In the genomic region with DNA sequence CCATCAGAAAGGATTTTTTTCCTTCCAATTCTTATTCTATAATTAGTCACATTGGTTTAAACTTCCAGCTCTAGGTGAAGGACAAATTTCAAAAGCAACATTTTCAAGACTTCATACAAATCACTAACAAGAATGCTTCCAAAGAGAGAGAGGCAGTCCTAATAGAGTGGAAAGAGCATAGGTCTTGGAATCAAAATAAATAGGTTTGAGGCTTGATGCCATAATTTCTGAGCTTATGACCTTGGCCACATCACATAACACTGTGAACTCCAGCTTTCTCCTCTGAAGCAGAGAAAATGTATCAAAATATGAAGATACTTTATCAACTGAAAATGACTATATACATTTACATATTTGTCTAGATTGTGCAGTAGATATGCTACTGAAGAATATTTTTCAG, we compare ENCODE assay signal across 40 cellular contexts.
"Had no signal": no experiment of that assay in that cellular context is flagged by ENCODE, and none has a peak within 500 bp of the region (broad histone marks: within the 10 kb centered on the region; RNA-seq: fewer than 3 reads in every experiment).

No MANE protein-coding gene starts in this region.

- H3K9me3 ChIP-seq: adrenal gland, ascending aorta, body of pancreas, breast epithelium had no signal

- H3K4me3 Mint-ChIP-seq: activated naive CD4-positive, alpha-beta T cell treated with anti-CD3 and anti-CD28 coated beads for 36 hours; activated naive CD4-positive, alpha-beta T cell treated with anti-CD3 and anti-CD28 coated beads, Interleukin-2, amount 10 ng/mL, durations not matched to agents 7 days and 5 days; activated naive CD4-positive, alpha-beta T cell treated with anti-CD3 and anti-CD28 coated beads, Interleukin-2, amount 50 U/mL, for 24 hours; activated naive CD8-positive, alpha-beta T cell; activated naive CD8-positive, alpha-beta T cell treated with anti-CD3 and anti-CD28 coated beads for 36 hours; activated naive CD8-positive, alpha-beta T cell treated with anti-CD3 and anti-CD28 coated beads, Interleukin-2, amount 10 ng/mL, durations not matched to agents 7 days and 5 days; activated naive CD8-positive, alpha-beta T cell treated with anti-CD3 and anti-CD28 coated beads, Interleukin-2, amount 50 U/mL, for 24 hours; activated T-cell treated with anti-CD3 and anti-CD28 coated beads, Interleukin-2, amount 50 U/mL, for 24 hours; activated T-cell treated with anti-CD3 and anti-CD28 coated beads, Interleukin-2, amount 50 U/mL, for 4 hours; activated T-cell treated with anti-CD3 and anti-CD28 coated beads, Interleukin-2, amount 50 U/mL, for 72 hours; activated T-helper 1 cell treated with anti-CD3 and anti-CD28 coated beads, Interleukin-12 subunit alpha, Interleukin-12 subunit beta, Interleukin-2, Interleukin-4 antibody, amounts not matched to agents 30 ng/mL and 10 ng/mL and 1 ng/mL, durations not matched to agents 14 hours and 24 hours and 36 hours; activated T-helper 17 cell treated with anti-CD3 and anti-CD28 coated beads, Interleukin-2, amount 50 U/mL, for 72 hours; brain; central memory CD8-positive, alpha-beta T cell had no signal

- H3K27me3 ChIP-seq: adrenal gland, ascending aorta, body of pancreas, brain microvascular endothelial cell, breast epithelium, cardiac muscle cell had no signal

- H3K4me3 ChIP-seq: adrenal gland, ascending aorta, body of pancreas, breast epithelium, cardiac muscle cell had no signal

- FAIRE-seq: astrocyte, bronchial epithelial cell had no signal

- H3K27ac Mint-ChIP-seq: activated naive CD4-positive, alpha-beta T cell treated with anti-CD3 and anti-CD28 coated beads for 36 hours; activated naive CD4-positive, alpha-beta T cell treated with anti-CD3 and anti-CD28 coated beads, Interleukin-2, amount 10 ng/mL, durations not matched to agents 7 days and 5 days; activated naive CD4-positive, alpha-beta T cell treated with anti-CD3 and anti-CD28 coated beads, Interleukin-2, amount 50 U/mL, for 24 hours; activated naive CD4-positive, alpha-beta T cell treated with anti-CD3 and anti-CD28 coated beads, Interleukin-2, amount 50 U/mL, for 72 hours; activated naive CD8-positive, alpha-beta T cell; activated naive CD8-positive, alpha-beta T cell treated with anti-CD3 and anti-CD28 coated beads for 36 hours; activated naive CD8-positive, alpha-beta T cell treated with anti-CD3 and anti-CD28 coated beads, Interleukin-2, amount 10 ng/mL, durations not matched to agents 7 days and 5 days; activated naive CD8-positive, alpha-beta T cell treated with anti-CD3 and anti-CD28 coated beads, Interleukin-2, amount 50 U/mL, for 24 hours; activated T-cell treated with anti-CD3 and anti-CD28 coated beads, Interleukin-2, amount 50 U/mL, for 24 hours; activated T-cell treated with anti-CD3 and anti-CD28 coated beads, Interleukin-2, amount 50 U/mL, for 72 hours; activated T-helper 1 cell treated with anti-CD3 and anti-CD28 coated beads, Interleukin-12 subunit alpha, Interleukin-12 subunit beta, Interleukin-2, Interleukin-4 antibody, amounts not matched to agents 30 ng/mL and 10 ng/mL and 1 ng/mL, durations not matched to agents 14 hours and 24 hours and 36 hours; activated T-helper 17 cell treated with anti-CD3 and anti-CD28 coated beads, Interleukin-2, amount 50 U/mL, for 72 hours; activated T-helper 2 cell treated with anti-CD3 and anti-CD28 coated beads, Interferon-gamma antibody, Interleukin-2, Interleukin-4, amounts not matched to agents 10 μg/mL and 5 μg/mL and 100 μg/mL, durations not matched to agents 14 hours and 24 hours and 36 hours; brain had no signal

- ATAC-seq: activated naive CD4-positive, alpha-beta T cell treated with anti-CD3 and anti-CD28 coated beads, Interleukin-2, amount 50 U/mL, for 72 hours; activated naive CD8-positive, alpha-beta T cell treated with anti-CD3 and anti-CD28 coated beads, Interleukin-2, amount 50 U/mL, for 24 hours; activated T-cell treated with anti-CD3 and anti-CD28 coated beads, Interleukin-2, amount 50 U/mL, for 4 hours; activated T-cell treated with anti-CD3 and anti-CD28 coated beads, Interleukin-2, amount 50 U/mL, for 72 hours; activated T-helper 17 cell treated with anti-CD3 and anti-CD28 coated beads, Interleukin-2, amount 50 U/mL, for 72 hours; body of pancreas had no signal

- DNase-seq: activated effector memory CD4-positive, alpha-beta T cell treated with anti-CD3 and anti-CD28 coated beads, Interleukin-2, amount 50 U/mL, for 16 hours; activated effector memory CD4-positive, alpha-beta T cell treated with Interleukin-2 at 50 U/mL for 16 hours; activated gamma-delta T cell; activated gamma-delta T cell treated with Interleukin-2 at 50 U/mL for 16 hours; activated naive CD4-positive, alpha-beta T cell; activated naive CD4-positive, alpha-beta T cell treated with anti-CD3 and anti-CD28 coated beads for 36 hours; activated naive CD4-positive, alpha-beta T cell treated with anti-CD3 and anti-CD28 coated beads, Interleukin-2, amount 10 ng/mL, durations not matched to agents 7 days and 5 days; activated naive CD4-positive, alpha-beta T cell treated with anti-CD3 and anti-CD28 coated beads, Interleukin-2, amount 50 U/mL, for 16 hours; activated naive CD4-positive, alpha-beta T cell treated with Interleukin-2 at 50 U/mL for 16 hours; activated naive CD8-positive, alpha-beta T cell treated with anti-CD3 and anti-CD28 coated beads for 36 hours; activated naive CD8-positive, alpha-beta T cell treated with anti-CD3 and anti-CD28 coated beads, Interleukin-2, amount 10 ng/mL, durations not matched to agents 7 days and 5 days; activated naive CD8-positive, alpha-beta T cell treated with anti-CD3 and anti-CD28 coated beads, Interleukin-2, amount 50 U/mL, for 24 hours; activated T-cell treated with anti-CD3 and anti-CD28 coated beads, Interleukin-2, amount 50 U/mL, for 1 hour; activated T-cell treated with anti-CD3 and anti-CD28 coated beads, Interleukin-2, amount 50 U/mL, for 24 hours; activated T-cell treated with anti-CD3 and anti-CD28 coated beads, Interleukin-2, amount 50 U/mL, for 4 hours; activated T-cell treated with anti-CD3 and anti-CD28 coated beads, Interleukin-2, amount 50 U/mL, for 48 hours; activated T-cell treated with anti-CD3 and anti-CD28 coated beads, Interleukin-2, amount 50 U/mL, for 72 hours; adrenal gland; amniotic stem cell; amygdala; anterior cingulate cortex; aorta; body of pancreas; brain microvascular endothelial cell; caudate nucleus; central memory CD4-positive, alpha-beta T cell; cerebellar nuclear complex had no signal

- H3K27ac ChIP-seq: adrenal gland, ascending aorta, body of pancreas, brain microvascular endothelial cell, breast epithelium, cardiac muscle cell had no signal

- H3K4me1 Mint-ChIP-seq: activated naive CD8-positive, alpha-beta T cell treated with anti-CD3 and anti-CD28 coated beads, Interleukin-2, amount 50 U/mL, for 24 hours; activated T-helper 17 cell treated with anti-CD3 and anti-CD28 coated beads, Interleukin-2, amount 50 U/mL, for 72 hours; brain had no signal

- H3K36me3 Mint-ChIP-seq: activated naive CD4-positive, alpha-beta T cell treated with anti-CD3 and anti-CD28 coated beads, Interleukin-2, amount 50 U/mL, for 24 hours; activated naive CD4-positive, alpha-beta T cell treated with anti-CD3 and anti-CD28 coated beads, Interleukin-2, amount 50 U/mL, for 72 hours; activated naive CD8-positive, alpha-beta T cell treated with anti-CD3 and anti-CD28 coated beads for 36 hours; brain had no signal

- H3K4me1 ChIP-seq: adrenal gland, ascending aorta, body of pancreas, breast epithelium had no signal

- H3K36me3 ChIP-seq: adrenal gland, ascending aorta, brain microvascular endothelial cell, breast epithelium, cardiac muscle cell had no signal

- H3K27me3 Mint-ChIP-seq: activated naive CD4-positive, alpha-beta T cell treated with anti-CD3 and anti-CD28 coated beads, Interleukin-2, amount 50 U/mL, for 24 hours; activated naive CD8-positive, alpha-beta T cell; activated naive CD8-positive, alpha-beta T cell treated with anti-CD3 and anti-CD28 coated beads for 36 hours; activated naive CD8-positive, alpha-beta T cell treated with anti-CD3 and anti-CD28 coated beads, Interleukin-2, amount 10 ng/mL, durations not matched to agents 7 days and 5 days; activated naive CD8-positive, alpha-beta T cell treated with anti-CD3 and anti-CD28 coated beads, Interleukin-2, amount 50 U/mL, for 24 hours; activated T-cell treated with anti-CD3 and anti-CD28 coated beads, Interleukin-2, amount 50 U/mL, for 24 hours; activated T-helper 17 cell treated with anti-CD3 and anti-CD28 coated beads, Interleukin-2, amount 50 U/mL, for 72 hours; brain; central memory CD8-positive, alpha-beta T cell had no signal

- H3K9me3 Mint-ChIP-seq: activated naive CD4-positive, alpha-beta T cell treated with anti-CD3 and anti-CD28 coated beads, Interleukin-2, amount 50 U/mL, for 24 hours; activated T-cell treated with anti-CD3 and anti-CD28 coated beads, Interleukin-2, amount 50 U/mL, for 4 hours; activated T-helper 1 cell treated with anti-CD3 and anti-CD28 coated beads, Interleukin-12 subunit alpha, Interleukin-12 subunit beta, Interleukin-2, Interleukin-4 antibody, amounts not matched to agents 30 ng/mL and 10 ng/mL and 1 ng/mL, durations not matched to agents 14 hours and 24 hours and 36 hours; activated T-helper 17 cell treated with anti-CD3 and anti-CD28 coated beads, Interleukin-2, amount 50 U/mL, for 72 hours; activated T-helper 2 cell treated with anti-CD3 and anti-CD28 coated beads, Interferon-gamma antibody, Interleukin-2, Interleukin-4, amounts not matched to agents 10 μg/mL and 5 μg/mL and 100 μg/mL, durations not matched to agents 14 hours and 24 hours and 36 hours; central memory CD8-positive, alpha-beta T cell had no signal
